In genomic region chr3:67381667-67382272, GRCh38 we compare ENCODE assay signal across 8 cellular contexts.
DNase-seq lines count a peak whose midpoint lies in the region; ATAC-seq, FAIRE-seq and TF ChIP-seq lines count a peak whose summit lies in the region.

No MANE protein-coding gene starts in this region.

- WGBS in pancreas, 2 donors = 35 to 48% methylated on average over 4 of the region's 4 CpGs

- TF ChIP-seq CTCF in pancreas (IDR thresholded peaks at IDR 0.05) = peak; percentile 26 to 62 (median 42)

- no peak overlapping the region for H3K27ac ChIP-seq in pancreas

- H3K9me3 ChIP-seq in pancreas = no peaks in the 10 kb centered on the region

- intact Hi-C loops in pancreas (cut with DNase I) = loop anchor here in 1 of 3 donors (10.0 kb wide), 1 partner anchor 1493 kb away; no protein-coding TSS in a partner anchor

- no peaks in the 10 kb centered on the region for H3K4me1 ChIP-seq in pancreas

- no peak for FAIRE-seq in pancreas (lab: Jason Lieb, UNC)

- no peaks in the 10 kb centered on the region for H3K27me3 ChIP-seq in pancreas

- peak in 2 of 4 donors; percentile 40 to 51 for ATAC-seq in pancreas

- peak; percentile 20 for DNase-seq in activated CD4-positive, alpha-beta T cell treated with anti-CD3 and anti-CD28 coated beads for 48 hours
- DNase-seq in activated CD4-positive, alpha-beta T cell treated with anti-CD3 and anti-CD28 coated beads, Interleukin-2, amount 50 U/mL, for 4 hours = no peak
- DNase-seq in NCI-H1105 treated with DMSO at 0.1 percent for 48 hours (lab: John Stamatoyannopoulos, UW) (peak; percentile 3), dermis microvascular lymphatic vessel endothelial cell (ENCODE audit: low read depth in 2 of 2) (peak; percentile 23 to 44), pancreas (no peak), mesenteric fat pad (ENCODE audit: low spot score) (no peak), AG08395 (ENCODE audit: low spot score) (no peak), NCI-H1436 treated with DMSO at 0.1 percent for 48 hours (lab: John Stamatoyannopoulos, UW) (no peak)

- H3K36me3 ChIP-seq in pancreas = no peaks in the 10 kb centered on the region

- H3K4me3 ChIP-seq in pancreas = no peak overlapping the region

Comparison
In these comparisons a context has a peak if more than half of its experiments do, and no peak if none do; other contexts are left out.
1. DNase-seq: peak in activated CD4-positive, alpha-beta T cell treated with anti-CD3 and anti-CD28 coated beads for 48 hours (single experiment), NCI-H1105 treated with DMSO at 0.1 percent for 48 hours (single experiment) and dermis microvascular lymphatic vessel endothelial cell (2 of 2); none in activated CD4-positive, alpha-beta T cell treated with anti-CD3 and anti-CD28 coated beads, Interleukin-2, amount 50 U/mL, for 4 hours (0 of 2), pancreas (0 of 6), mesenteric fat pad (single experiment), AG08395 (single experiment) and NCI-H1436 treated with DMSO at 0.1 percent for 48 hours (single experiment).